In genomic region chr1:215018555-215018954, GRCh38 we compare ENCODE assay signal across 26 cellular contexts.
DNase-seq lines count a peak whose midpoint lies in the region; ATAC-seq lines count a peak whose summit lies in the region.
"Had no signal": no experiment of that assay in that cellular context is flagged by ENCODE, and none has a peak within 500 bp of the region (broad histone marks: within the 10 kb centered on the region; RNA-seq: fewer than 3 reads in every experiment).

No MANE protein-coding gene starts in this region.

- DNase-seq in AG08395 (ENCODE audit: low spot score): peak; percentile 59
- peak; percentile 69 for DNase-seq in MG63
- DNase-seq in fibroblast of peridontal ligament (ENCODE audit: extremely low read depth): peak; percentile 90
- DNase-seq in NCI-H524 (lab: John Stamatoyannopoulos, UW): no peak
- no peak for DNase-seq in effector memory CD8-positive, alpha-beta T cell
- no peak for DNase-seq in mucosa of gallbladder (ENCODE audit: low spot score)
- DNase-seq: body of pancreas; gastrocnemius medialis; hypothalamus; naive thymus-derived CD8-positive, alpha-beta T cell; NCI-H1048; NCI-H1930; NCI-H2227 treated with DMSO at 0.1 percent for 48 hours; NCI-H774; stimulated activated CD4-positive, alpha-beta T cell treated with anti-CD3 and anti-CD28 coated beads, Interleukin-2, amount 100 ng/mL, for 48 hours; T-helper 9 cell had no signal

- no peak overlapping the region for H3K4me3 Mint-ChIP-seq in effector memory CD8-positive, alpha-beta T cell
- H3K4me3 Mint-ChIP-seq: activated naive CD8-positive, alpha-beta T cell; activated T-helper 17 cell treated with anti-CD3 and anti-CD28 coated beads, Interleukin-2, amount 50 U/mL, for 72 hours; mesothelial cell of epicardium; naive thymus-derived CD8-positive, alpha-beta T cell; stimulated activated memory B cell treated with anti-CD40 and anti-IgM and Interleukin-4, amounts not matched to agents 10 μg/mL and 1 μg/mL and 100 μg/mL, for 72 hours; WTC11 had no signal

- H3K9me3 ChIP-seq in MG63: peaks cover 10% of the 10 kb centered on the region; the same call in 1 of the 2 replicates
- H3K9me3 ChIP-seq: body of pancreas, gastrocnemius medialis, right atrium auricular region, suprapubic skin had no signal

- no peaks in the 10 kb centered on the region for H3K27me3 ChIP-seq in MG63
- H3K27me3 ChIP-seq: body of pancreas, gastrocnemius medialis, right atrium auricular region, suprapubic skin had no signal

- H3K27ac Mint-ChIP-seq in effector memory CD8-positive, alpha-beta T cell: no peak overlapping the region
- H3K27ac Mint-ChIP-seq: activated naive CD8-positive, alpha-beta T cell; activated T-helper 17 cell treated with anti-CD3 and anti-CD28 coated beads, Interleukin-2, amount 50 U/mL, for 72 hours; mesothelial cell of epicardium; naive thymus-derived CD8-positive, alpha-beta T cell; stimulated activated memory B cell treated with anti-CD40 and anti-IgM and Interleukin-4, amounts not matched to agents 10 μg/mL and 1 μg/mL and 100 μg/mL, for 72 hours; WTC11 had no signal

- peak; percentile 38 for ATAC-seq in GM18508 (IDR thresholded peaks at IDR 0.05; ENCODE audit: insufficient read depth, unreplicated experiment)
- ATAC-seq in effector memory CD8-positive, alpha-beta T cell (replicated peaks): no peak
- ATAC-seq in HG03097 (IDR thresholded peaks at IDR 0.05; ENCODE audit: low FRiP score, unreplicated experiment): no peak
- ATAC-seq: activated T-helper 17 cell treated with anti-CD3 and anti-CD28 coated beads, Interleukin-2, amount 50 U/mL, for 72 hours; body of pancreas; gastrocnemius medialis; HepG2; naive thymus-derived CD8-positive, alpha-beta T cell; stimulated activated memory B cell treated with anti-CD40 and anti-IgM and Interleukin-4, amounts not matched to agents 10 μg/mL and 1 μg/mL and 100 μg/mL, for 72 hours; WTC11 had no signal

- H3K36me3 Mint-ChIP-seq in effector memory CD8-positive, alpha-beta T cell (ENCODE audit: insufficient read depth): no peaks in the 10 kb centered on the region
- H3K36me3 Mint-ChIP-seq: activated naive CD8-positive, alpha-beta T cell; naive thymus-derived CD8-positive, alpha-beta T cell; stimulated activated memory B cell treated with anti-CD40 and anti-IgM and Interleukin-4, amounts not matched to agents 10 μg/mL and 1 μg/mL and 100 μg/mL, for 72 hours; WTC11 had no signal

- H3K36me3 ChIP-seq in MG63: no peaks in the 10 kb centered on the region
- H3K36me3 ChIP-seq: gastrocnemius medialis, right atrium auricular region, suprapubic skin had no signal

- no peak overlapping the region for H3K4me3 ChIP-seq in MG63
- H3K4me3 ChIP-seq: body of pancreas, gastrocnemius medialis, right atrium auricular region, suprapubic skin had no signal

- no peaks in the 10 kb centered on the region for H3K27me3 Mint-ChIP-seq in effector memory CD8-positive, alpha-beta T cell
- H3K27me3 Mint-ChIP-seq: activated T-helper 17 cell treated with anti-CD3 and anti-CD28 coated beads, Interleukin-2, amount 50 U/mL, for 72 hours; stimulated activated memory B cell treated with anti-CD40 and anti-IgM and Interleukin-4, amounts not matched to agents 10 μg/mL and 1 μg/mL and 100 μg/mL, for 72 hours had no signal

- no peaks in the 10 kb centered on the region for H3K4me1 Mint-ChIP-seq in effector memory CD8-positive, alpha-beta T cell (ENCODE audit: low read depth in 2 of 2)
- H3K4me1 Mint-ChIP-seq: activated T-helper 17 cell treated with anti-CD3 and anti-CD28 coated beads, Interleukin-2, amount 50 U/mL, for 72 hours; naive thymus-derived CD8-positive, alpha-beta T cell; stimulated activated memory B cell treated with anti-CD40 and anti-IgM and Interleukin-4, amounts not matched to agents 10 μg/mL and 1 μg/mL and 100 μg/mL, for 72 hours had no signal

- peaks cover 14 to 28% of the 10 kb centered on the region in 2 donors for H3K9me3 Mint-ChIP-seq in effector memory CD8-positive, alpha-beta T cell

Comparison
In these comparisons a context has a peak if more than half of its experiments do, and no peak if none do; other contexts are left out.
1. DNase-seq: peak in AG08395 (single experiment), MG63 (single experiment) and fibroblast of peridontal ligament (single experiment); none in NCI-H524 (0 of 2), effector memory CD8-positive, alpha-beta T cell (0 of 3) and mucosa of gallbladder (single experiment).